In genomic region chr15:88126695-88127476, GRCh38 we compare ENCODE assay signal across 29 cellular contexts.
DNase-seq lines count a peak whose midpoint lies in the region; ATAC-seq and TF ChIP-seq lines count a peak whose summit lies in the region.
"Had no signal": no experiment of that assay in that cellular context is flagged by ENCODE, and none has a peak within 500 bp of the region (broad histone marks: within the 10 kb centered on the region; RNA-seq: fewer than 3 reads in every experiment).

No MANE protein-coding gene starts in this region.

- H3K4me3 ChIP-seq in ascending aorta (no peak overlapping the region), gastrocnemius medialis (no peak overlapping the region)
- H3K4me3 ChIP-seq: adrenal gland, breast epithelium, colonic mucosa, GM12878, ovary had no signal

- peak; percentile 38 to 39 for ATAC-seq in gastrocnemius medialis
- ATAC-seq in HG03342 (IDR thresholded peaks at IDR 0.05; ENCODE audit: unreplicated experiment): no peak
- ATAC-seq in HG03097 (IDR thresholded peaks at IDR 0.05; ENCODE audit: low FRiP score, unreplicated experiment): no peak
- ATAC-seq: effector memory CD8-positive, alpha-beta T cell; GM12878; left lobe of liver; SK-N-SH treated with all-trans-retinoic acid at 6 μM for 48 hours had no signal

- TF ChIP-seq CTCF in ascending aorta (IDR thresholded peaks at IDR 0.05): no peak
- TF ChIP-seq CTCF in gastrocnemius medialis (IDR thresholded peaks at IDR 0.05 in 4 of 5, conservative IDR thresholded peaks at IDR 0.05 in 1 of 5): no peak

- H3K27ac ChIP-seq in ascending aorta (peak overlapping the region; percentile 4 to 44), gastrocnemius medialis (no peak overlapping the region)
- H3K27ac ChIP-seq: adrenal gland, colonic mucosa, ovary had no signal

- H3K27me3 ChIP-seq in ascending aorta (no peaks in the 10 kb centered on the region), gastrocnemius medialis (no peaks in the 10 kb centered on the region)
- H3K27me3 ChIP-seq: adrenal gland, breast epithelium, colonic mucosa, ovary had no signal

- in situ Hi-C loops in gastrocnemius medialis (cut with MboI; ENCODE audit: low sequenced_read_pairs in 4 of 4): no loop called here

- DNase-seq in AG20443 (ENCODE audit: low spot score) (peak; percentile 40), DMS 273 (lab: John Stamatoyannopoulos, UW; ENCODE audit: unreplicated experiment) (peak; percentile 17), ascending aorta (ENCODE audit: low spot score in 2 of 2) (no peak), gastrocnemius medialis (no peak), HuH-7.5 (ENCODE audit: low spot score) (no peak), HuH-7 (ENCODE audit: low spot score) (no peak)
- DNase-seq: activated B cell treated with CpG ODN at 0.5 μM for 24 hours; activated CD4-positive, alpha-beta T cell treated with anti-CD3 and anti-CD28 coated beads, Interleukin-2, amount 50 U/mL, for 48 hours; adrenal gland; colonic mucosa; DMS79 treated with DMSO at 0.1 percent for 48 hours; effector memory CD8-positive, alpha-beta T cell; foreskin melanocyte; hippocampal formation; Karpas-422; mesenchymal stem cell; naive B cell; NCI-H1092 treated with DMSO at 0.1 percent for 48 hours; NCI-H2029; NCI-H226; NCI-H748 treated with DMSO at 0.1 percent for 48 hours; ovary; trophoblast cell had no signal

- peaks cover 4 to 8% of the 10 kb centered on the region in 2 donors for H3K36me3 ChIP-seq in ascending aorta
- H3K36me3 ChIP-seq in gastrocnemius medialis: no peaks in the 10 kb centered on the region
- H3K36me3 ChIP-seq: adrenal gland, breast epithelium, colonic mucosa, ovary had no signal

- intact Hi-C loops in ascending aorta (cut with DNase I): no loop called here
- intact Hi-C loops in gastrocnemius medialis (cut with DNase I; ENCODE audit: low total_unique reads): no loop called here

- no peak for TF ChIP-seq POLR2A in gastrocnemius medialis (IDR thresholded peaks at IDR 0.05)

- H3K4me1 ChIP-seq in ascending aorta (peaks cover 5 to 25% of the 10 kb centered on the region in 2 donors), gastrocnemius medialis (peaks cover 0 to 6% of the 10 kb centered on the region in 2 donors)
- H3K4me1 ChIP-seq: adrenal gland, breast epithelium, colonic mucosa had no signal

- H3K9me3 ChIP-seq in ascending aorta: no peaks in the 10 kb centered on the region
- H3K9me3 ChIP-seq in gastrocnemius medialis: no peaks in the 10 kb centered on the region
- H3K9me3 ChIP-seq: adrenal gland, breast epithelium, colonic mucosa, ovary had no signal

Comparison
In these comparisons a context has a peak if more than half of its experiments do, and no peak if none do; other contexts are left out.
1. DNase-seq: peak in AG20443 (single experiment) and DMS 273 (single experiment); none in ascending aorta (0 of 2), gastrocnemius medialis (0 of 2), HuH-7.5 (single experiment) and HuH-7 (single experiment).
2. H3K27ac ChIP-seq: peak in ascending aorta (2 of 2); none in gastrocnemius medialis (0 of 4).
3. ATAC-seq: peak in gastrocnemius medialis (2 of 2); none in HG03342 (single experiment) and HG03097 (single experiment).